ENCODE assay signal across 1 cellular context in the genomic region with DNA sequence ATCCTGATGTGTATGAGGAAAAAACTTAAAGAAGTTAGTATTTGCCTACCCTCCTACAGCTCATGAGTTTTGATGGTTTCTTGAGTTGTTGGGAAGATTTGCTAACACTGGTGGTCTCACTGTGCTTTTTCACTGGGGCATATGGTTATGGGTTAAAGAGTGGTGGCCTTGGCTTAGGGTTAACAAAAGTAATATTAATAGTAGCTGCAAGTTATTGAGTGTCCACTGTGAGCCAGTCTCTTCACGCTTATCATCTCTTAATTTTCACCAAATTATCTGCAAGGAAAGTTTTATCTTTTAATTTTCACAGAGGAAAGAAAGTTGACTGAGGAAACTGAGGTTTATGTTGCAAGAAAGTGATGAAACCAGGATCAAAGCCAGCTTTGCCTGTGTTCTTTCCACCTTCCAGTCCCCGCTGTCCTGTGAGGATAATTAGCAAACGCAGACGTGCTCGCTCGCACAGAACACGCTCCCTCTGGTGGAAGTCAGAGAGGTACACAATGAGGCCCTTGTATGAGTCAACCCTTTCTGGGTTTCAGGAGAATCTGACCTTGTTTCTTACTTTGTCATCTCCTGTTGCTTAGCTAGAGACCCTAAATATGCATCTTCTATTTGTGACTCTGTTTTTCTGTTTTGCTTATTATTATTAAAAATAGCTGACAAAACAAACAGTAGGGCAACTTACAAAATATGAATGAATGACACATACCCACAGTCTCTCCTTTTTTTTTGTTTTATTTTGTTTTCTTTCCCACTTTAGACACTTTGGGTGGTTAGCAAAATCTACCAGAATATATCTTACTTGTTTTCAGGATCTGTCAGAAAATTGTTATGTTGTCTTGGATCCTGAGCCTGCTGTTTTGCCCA.
TF ChIP-seq lines count a peak whose summit lies in the region.

No MANE protein-coding gene starts in this region.

TF ChIP-seq in GM23338, 12 proteins besides CTCF, POLR2A, EP300 and RAD21:
- TF ChIP-seq, protein P1, sequence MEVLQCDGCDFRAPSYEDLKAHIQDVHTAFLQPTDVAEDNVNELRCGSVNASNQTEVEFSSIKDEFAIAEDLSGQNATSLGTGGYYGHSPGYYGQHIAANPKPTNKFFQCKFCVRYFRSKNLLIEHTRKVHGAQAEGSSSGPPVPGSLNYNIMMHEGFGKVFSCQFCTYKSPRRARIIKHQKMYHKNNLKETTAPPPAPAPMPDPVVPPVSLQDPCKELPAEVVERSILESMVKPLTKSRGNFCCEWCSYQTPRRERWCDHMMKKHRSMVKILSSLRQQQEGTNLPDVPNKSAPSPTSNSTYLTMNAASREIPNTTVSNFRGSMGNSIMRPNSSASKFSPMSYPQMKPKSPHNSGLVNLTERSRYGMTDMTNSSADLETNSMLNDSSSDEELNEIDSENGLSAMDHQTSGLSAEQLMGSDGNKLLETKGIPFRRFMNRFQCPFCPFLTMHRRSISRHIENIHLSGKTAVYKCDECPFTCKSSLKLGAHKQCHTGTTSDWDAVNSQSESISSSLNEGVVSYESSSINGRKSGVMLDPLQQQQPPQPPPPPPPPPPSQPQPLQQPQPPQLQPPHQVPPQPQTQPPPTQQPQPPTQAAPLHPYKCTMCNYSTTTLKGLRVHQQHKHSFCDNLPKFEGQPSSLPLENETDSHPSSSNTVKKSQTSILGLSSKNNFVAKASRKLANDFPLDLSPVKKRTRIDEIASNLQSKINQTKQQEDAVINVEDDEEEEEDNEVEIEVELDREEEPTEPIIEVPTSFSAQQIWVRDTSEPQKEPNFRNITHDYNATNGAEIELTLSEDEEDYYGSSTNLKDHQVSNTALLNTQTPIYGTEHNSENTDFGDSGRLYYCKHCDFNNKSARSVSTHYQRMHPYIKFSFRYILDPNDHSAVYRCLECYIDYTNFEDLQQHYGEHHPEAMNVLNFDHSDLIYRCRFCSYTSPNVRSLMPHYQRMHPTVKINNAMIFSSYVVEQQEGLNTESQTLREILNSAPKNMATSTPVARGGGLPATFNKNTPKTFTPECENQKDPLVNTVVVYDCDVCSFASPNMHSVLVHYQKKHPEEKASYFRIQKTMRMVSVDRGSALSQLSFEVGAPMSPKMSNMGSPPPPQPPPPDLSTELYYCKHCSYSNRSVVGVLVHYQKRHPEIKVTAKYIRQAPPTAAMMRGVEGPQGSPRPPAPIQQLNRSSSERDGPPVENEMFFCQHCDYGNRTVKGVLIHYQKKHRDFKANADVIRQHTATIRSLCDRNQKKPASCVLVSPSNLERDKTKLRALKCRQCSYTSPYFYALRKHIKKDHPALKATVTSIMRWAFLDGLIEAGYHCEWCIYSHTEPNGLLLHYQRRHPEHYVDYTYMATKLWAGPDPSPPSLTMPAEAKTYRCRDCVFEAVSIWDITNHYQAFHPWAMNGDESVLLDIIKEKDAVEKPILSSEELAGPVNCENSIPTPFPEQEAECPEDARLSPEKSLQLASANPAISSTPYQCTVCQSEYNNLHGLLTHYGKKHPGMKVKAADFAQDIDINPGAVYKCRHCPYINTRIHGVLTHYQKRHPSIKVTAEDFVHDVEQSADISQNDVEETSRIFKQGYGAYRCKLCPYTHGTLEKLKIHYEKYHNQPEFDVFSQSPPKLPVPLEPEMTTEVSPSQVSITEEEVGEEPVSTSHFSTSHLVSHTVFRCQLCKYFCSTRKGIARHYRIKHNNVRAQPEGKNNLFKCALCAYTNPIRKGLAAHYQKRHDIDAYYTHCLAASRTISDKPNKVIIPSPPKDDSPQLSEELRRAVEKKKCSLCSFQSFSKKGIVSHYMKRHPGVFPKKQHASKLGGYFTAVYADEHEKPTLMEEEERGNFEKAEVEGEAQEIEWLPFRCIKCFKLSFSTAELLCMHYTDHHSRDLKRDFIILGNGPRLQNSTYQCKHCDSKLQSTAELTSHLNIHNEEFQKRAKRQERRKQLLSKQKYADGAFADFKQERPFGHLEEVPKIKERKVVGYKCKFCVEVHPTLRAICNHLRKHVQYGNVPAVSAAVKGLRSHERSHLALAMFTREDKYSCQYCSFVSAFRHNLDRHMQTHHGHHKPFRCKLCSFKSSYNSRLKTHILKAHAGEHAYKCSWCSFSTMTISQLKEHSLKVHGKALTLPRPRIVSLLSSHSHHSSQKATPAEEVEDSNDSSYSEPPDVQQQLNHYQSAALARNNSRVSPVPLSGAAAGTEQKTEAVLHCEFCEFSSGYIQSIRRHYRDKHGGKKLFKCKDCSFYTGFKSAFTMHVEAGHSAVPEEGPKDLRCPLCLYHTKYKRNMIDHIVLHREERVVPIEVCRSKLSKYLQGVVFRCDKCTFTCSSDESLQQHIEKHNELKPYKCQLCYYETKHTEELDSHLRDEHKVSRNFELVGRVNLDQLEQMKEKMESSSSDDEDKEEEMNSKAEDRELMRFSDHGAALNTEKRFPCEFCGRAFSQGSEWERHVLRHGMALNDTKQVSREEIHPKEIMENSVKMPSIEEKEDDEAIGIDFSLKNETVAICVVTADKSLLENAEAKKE (CRISPR knock-in tag; IDR thresholded peaks at IDR 0.05): no peak
- TF ChIP-seq, protein P2, sequence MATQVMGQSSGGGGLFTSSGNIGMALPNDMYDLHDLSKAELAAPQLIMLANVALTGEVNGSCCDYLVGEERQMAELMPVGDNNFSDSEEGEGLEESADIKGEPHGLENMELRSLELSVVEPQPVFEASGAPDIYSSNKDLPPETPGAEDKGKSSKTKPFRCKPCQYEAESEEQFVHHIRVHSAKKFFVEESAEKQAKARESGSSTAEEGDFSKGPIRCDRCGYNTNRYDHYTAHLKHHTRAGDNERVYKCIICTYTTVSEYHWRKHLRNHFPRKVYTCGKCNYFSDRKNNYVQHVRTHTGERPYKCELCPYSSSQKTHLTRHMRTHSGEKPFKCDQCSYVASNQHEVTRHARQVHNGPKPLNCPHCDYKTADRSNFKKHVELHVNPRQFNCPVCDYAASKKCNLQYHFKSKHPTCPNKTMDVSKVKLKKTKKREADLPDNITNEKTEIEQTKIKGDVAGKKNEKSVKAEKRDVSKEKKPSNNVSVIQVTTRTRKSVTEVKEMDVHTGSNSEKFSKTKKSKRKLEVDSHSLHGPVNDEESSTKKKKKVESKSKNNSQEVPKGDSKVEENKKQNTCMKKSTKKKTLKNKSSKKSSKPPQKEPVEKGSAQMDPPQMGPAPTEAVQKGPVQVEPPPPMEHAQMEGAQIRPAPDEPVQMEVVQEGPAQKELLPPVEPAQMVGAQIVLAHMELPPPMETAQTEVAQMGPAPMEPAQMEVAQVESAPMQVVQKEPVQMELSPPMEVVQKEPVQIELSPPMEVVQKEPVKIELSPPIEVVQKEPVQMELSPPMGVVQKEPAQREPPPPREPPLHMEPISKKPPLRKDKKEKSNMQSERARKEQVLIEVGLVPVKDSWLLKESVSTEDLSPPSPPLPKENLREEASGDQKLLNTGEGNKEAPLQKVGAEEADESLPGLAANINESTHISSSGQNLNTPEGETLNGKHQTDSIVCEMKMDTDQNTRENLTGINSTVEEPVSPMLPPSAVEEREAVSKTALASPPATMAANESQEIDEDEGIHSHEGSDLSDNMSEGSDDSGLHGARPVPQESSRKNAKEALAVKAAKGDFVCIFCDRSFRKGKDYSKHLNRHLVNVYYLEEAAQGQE (IDR thresholded peaks at IDR 0.05; ENCODE audit: unreplicated experiment): no peak
